Comparison of ENCODE assay signal across 1 cellular context in the genomic region with DNA sequence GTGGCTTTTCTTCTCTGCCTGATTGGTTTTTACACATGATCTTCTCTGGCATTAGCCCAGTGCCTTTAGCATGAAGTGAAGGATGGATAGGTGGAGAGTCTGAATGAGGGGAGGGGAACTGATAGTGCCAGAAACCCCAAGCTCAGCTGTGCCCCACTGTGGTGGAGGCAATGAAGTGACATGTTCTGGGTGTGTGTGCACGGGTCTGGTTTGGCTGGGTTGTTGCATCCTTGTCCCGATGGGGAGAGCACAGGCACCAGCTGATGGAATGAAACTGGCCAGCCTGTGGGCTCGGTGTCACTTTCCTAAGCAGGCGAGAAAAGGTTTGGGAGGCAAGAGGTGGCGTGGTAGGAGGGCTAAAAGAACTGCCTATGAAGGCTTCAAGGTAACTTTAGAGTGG.
TF ChIP-seq lines count a peak whose summit lies in the region.

No MANE protein-coding gene starts in this region.

TF ChIP-seq in WTC11, 78 proteins besides CTCF, POLR2A, EP300 and RAD21 (continued from another document):
- TF ChIP-seq, protein P1, sequence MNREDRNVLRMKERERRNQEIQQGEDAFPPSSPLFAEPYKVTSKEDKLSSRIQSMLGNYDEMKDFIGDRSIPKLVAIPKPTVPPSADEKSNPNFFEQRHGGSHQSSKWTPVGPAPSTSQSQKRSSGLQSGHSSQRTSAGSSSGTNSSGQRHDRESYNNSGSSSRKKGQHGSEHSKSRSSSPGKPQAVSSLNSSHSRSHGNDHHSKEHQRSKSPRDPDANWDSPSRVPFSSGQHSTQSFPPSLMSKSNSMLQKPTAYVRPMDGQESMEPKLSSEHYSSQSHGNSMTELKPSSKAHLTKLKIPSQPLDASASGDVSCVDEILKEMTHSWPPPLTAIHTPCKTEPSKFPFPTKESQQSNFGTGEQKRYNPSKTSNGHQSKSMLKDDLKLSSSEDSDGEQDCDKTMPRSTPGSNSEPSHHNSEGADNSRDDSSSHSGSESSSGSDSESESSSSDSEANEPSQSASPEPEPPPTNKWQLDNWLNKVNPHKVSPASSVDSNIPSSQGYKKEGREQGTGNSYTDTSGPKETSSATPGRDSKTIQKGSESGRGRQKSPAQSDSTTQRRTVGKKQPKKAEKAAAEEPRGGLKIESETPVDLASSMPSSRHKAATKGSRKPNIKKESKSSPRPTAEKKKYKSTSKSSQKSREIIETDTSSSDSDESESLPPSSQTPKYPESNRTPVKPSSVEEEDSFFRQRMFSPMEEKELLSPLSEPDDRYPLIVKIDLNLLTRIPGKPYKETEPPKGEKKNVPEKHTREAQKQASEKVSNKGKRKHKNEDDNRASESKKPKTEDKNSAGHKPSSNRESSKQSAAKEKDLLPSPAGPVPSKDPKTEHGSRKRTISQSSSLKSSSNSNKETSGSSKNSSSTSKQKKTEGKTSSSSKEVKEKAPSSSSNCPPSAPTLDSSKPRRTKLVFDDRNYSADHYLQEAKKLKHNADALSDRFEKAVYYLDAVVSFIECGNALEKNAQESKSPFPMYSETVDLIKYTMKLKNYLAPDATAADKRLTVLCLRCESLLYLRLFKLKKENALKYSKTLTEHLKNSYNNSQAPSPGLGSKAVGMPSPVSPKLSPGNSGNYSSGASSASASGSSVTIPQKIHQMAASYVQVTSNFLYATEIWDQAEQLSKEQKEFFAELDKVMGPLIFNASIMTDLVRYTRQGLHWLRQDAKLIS (CRISPR knock-in tag; IDR thresholded peaks at IDR 0.05; ENCODE audit: borderline replicate concordance) = no peak
- TF ChIP-seq ZNF416 (CRISPR knock-in tag; IDR thresholded peaks at IDR 0.05) = no peak
- TF ChIP-seq, protein P2, sequence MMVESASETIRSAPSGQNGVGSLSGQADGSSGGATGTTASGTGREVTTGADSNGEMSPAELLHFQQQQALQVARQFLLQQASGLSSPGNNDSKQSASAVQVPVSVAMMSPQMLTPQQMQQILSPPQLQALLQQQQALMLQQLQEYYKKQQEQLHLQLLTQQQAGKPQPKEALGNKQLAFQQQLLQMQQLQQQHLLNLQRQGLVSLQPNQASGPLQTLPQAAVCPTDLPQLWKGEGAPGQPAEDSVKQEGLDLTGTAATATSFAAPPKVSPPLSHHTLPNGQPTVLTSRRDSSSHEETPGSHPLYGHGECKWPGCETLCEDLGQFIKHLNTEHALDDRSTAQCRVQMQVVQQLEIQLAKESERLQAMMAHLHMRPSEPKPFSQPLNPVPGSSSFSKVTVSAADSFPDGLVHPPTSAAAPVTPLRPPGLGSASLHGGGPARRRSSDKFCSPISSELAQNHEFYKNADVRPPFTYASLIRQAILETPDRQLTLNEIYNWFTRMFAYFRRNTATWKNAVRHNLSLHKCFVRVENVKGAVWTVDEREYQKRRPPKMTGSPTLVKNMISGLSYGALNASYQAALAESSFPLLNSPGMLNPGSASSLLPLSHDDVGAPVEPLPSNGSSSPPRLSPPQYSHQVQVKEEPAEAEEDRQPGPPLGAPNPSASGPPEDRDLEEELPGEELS (CRISPR knock-in tag; IDR thresholded peaks at IDR 0.05) = no peak
